ENCODE assay signal across 15 cellular contexts in genomic region chr4:55372259-55372658, GRCh38. TPM values are rescaled to one million over a fixed set of nuclear protein-coding genes. Genes with fewer than 3 reads are reported as not detected.
DNase-seq lines count a peak whose midpoint lies in the region; ATAC-seq, FAIRE-seq and TF ChIP-seq lines count a peak whose summit lies in the region.
"Had no signal": no experiment of that assay in that cellular context is flagged by ENCODE, and none has a peak within 500 bp of the region (broad histone marks: within the 10 kb centered on the region; RNA-seq: fewer than 3 reads in every experiment).

No MANE protein-coding gene starts in this region.

- H3K9ac ChIP-seq in IMR-90 (ENCODE audit: low read depth, low read length) (no peak overlapping the region), mesenchymal stem cell (ENCODE audit: low read length) (no peak overlapping the region)

- H2BK15ac ChIP-seq in IMR-90 (ENCODE audit: low read depth, low read length) (no peak overlapping the region), mesenchymal stem cell (ENCODE audit: low read depth, poor library complexity, severe bottlenecking) (no peak overlapping the region)

- H4K91ac ChIP-seq in IMR-90 (ENCODE audit: insufficient read depth, low read depth, low read length) (no peak overlapping the region), mesenchymal stem cell (ENCODE audit: low read length) (no peak overlapping the region)

- FAIRE-seq in GM12891 (lab: Jason Lieb, UNC) = no peak
- FAIRE-seq: H1, HTR-8/SVneo had no signal

- ATAC-seq in IMR-90 (ENCODE audit: low read depth) = no peak

- TF ChIP-seq CTCF in IMR-90 (conservative IDR thresholded peaks at IDR 0.05; ENCODE audit: low read depth, low read length) (no peak), endothelial cell (IDR thresholded peaks at IDR 0.05; ENCODE audit: unreplicated experiment) (no peak), ascending aorta (IDR thresholded peaks at IDR 0.05) (no peak)

- no peak overlapping the region for H3K56ac ChIP-seq in IMR-90 (ENCODE audit: extremely low read depth, insufficient read depth, low read length)

- H4K20me1 ChIP-seq in IMR-90 (ENCODE audit: insufficient read depth, low read length) = no peaks in the 10 kb centered on the region

- H3K9me3 Mint-ChIP-seq in endothelial cell (ENCODE audit: unreplicated experiment) = no peaks in the 10 kb centered on the region

- POLR2A ChIA-PET in IMR-90 (lab: Charles Lee; ENCODE audit: unreplicated experiment) = no interaction called here

- BruUV-seq in IMR-90 (replicated peaks; lab: Mats Ljungman, UMichigan) = no TSS peak

- H3K27ac Mint-ChIP-seq in endothelial cell (ENCODE audit: unreplicated experiment) = no peak overlapping the region

- H3K4me3 Mint-ChIP-seq in endothelial cell (ENCODE audit: unreplicated experiment) = no peak overlapping the region

- DNase-seq in A172 (ENCODE audit: low spot score) = peak; percentile 40
- peak; percentile 76 for DNase-seq in IMR-90
- DNase-seq in mesenchymal stem cell = peak; percentile 26
- DNase-seq in endothelial cell (ENCODE audit: low spot score) = no peak
- no peak for DNase-seq in GM12891 (ENCODE audit: insufficient read length, low spot score)
- no peak for DNase-seq in NCI-H82 (lab: John Stamatoyannopoulos, UW)
- DNase-seq in ascending aorta (ENCODE audit: low spot score in 2 of 2) = no peak
- DNase-seq: GF-D8, NCI-H2107, NCI-H345, NCI-H69 had no signal

- H4K8ac ChIP-seq in IMR-90 (ENCODE audit: low read depth in 2 of 2, low read length in 2 of 2) = no peak overlapping the region
- no peak overlapping the region for H4K8ac ChIP-seq in mesenchymal stem cell (ENCODE audit: low read length)

- WGBS in IMR-90 (ENCODE audit: extremely low coverage in 2 of 2, insufficient read length in 1 of 2), 2 experiments = 100% methylated on average over 1 of the region's 7 CpGs; no CpG with 5 or more reads in 1 of the 2 experiments
- WGBS in mesenchymal stem cell = 95% methylated on average over 7 of the region's 7 CpGs

- in situ Hi-C loops in IMR-90 (cut with MboI; ENCODE audit: low sequenced_read_pairs) = no loop called here

- H3K14ac ChIP-seq in IMR-90 (replicated peaks; ENCODE audit: low read depth, low read length) (no peak overlapping the region), mesenchymal stem cell (ENCODE audit: low read length in 2 of 2) (no peak overlapping the region)

- H3K4me3 ChIP-seq in IMR-90 (ENCODE audit: insufficient read depth, low read depth, low read length) (no peak overlapping the region), mesenchymal stem cell (ENCODE audit: insufficient read depth in 1 of 2, low read depth in 1 of 2, low read length in 2 of 2) (no peak overlapping the region), ascending aorta (no peak overlapping the region)

- TF ChIP-seq POLR2A in IMR-90 (IDR thresholded peaks at IDR 0.05; ENCODE audit: low read depth, low read length) = no peak
- TF ChIP-seq POLR2A in GM12891 (IDR thresholded peaks at IDR 0.05; ENCODE audit: low read depth, low read length) = no peak

- H3K4ac ChIP-seq in IMR-90 (ENCODE audit: low read depth, low read length) (no peak overlapping the region), mesenchymal stem cell (ENCODE audit: low read depth in 1 of 2, low read length in 2 of 2) (no peak overlapping the region)

- no peaks in the 10 kb centered on the region for H3K27me3 ChIP-seq in IMR-90 (ENCODE audit: control insufficient read depth, insufficient read depth, low read length)
- no peaks in the 10 kb centered on the region for H3K27me3 ChIP-seq in mesenchymal stem cell (ENCODE audit: control insufficient read depth in 1 of 2, insufficient read depth in 1 of 2, low read length in 2 of 2)
- H3K27me3 ChIP-seq in ascending aorta = no peaks in the 10 kb centered on the region

- H3K27me3 Mint-ChIP-seq in endothelial cell (ENCODE audit: unreplicated experiment) = no peaks in the 10 kb centered on the region

- no peaks in the 10 kb centered on the region for H3K36me3 ChIP-seq in IMR-90 (ENCODE audit: control insufficient read depth, insufficient read depth, low read length)
- peaks cover 0 to 27% of the 10 kb centered on the region in 2 experiments for H3K36me3 ChIP-seq in mesenchymal stem cell (ENCODE audit: control insufficient read depth in 1 of 2, insufficient read depth in 2 of 2, low read depth in 1 of 2, low read length in 2 of 2)
- peaks cover 0 to 4% of the 10 kb centered on the region in 2 donors for H3K36me3 ChIP-seq in ascending aorta

- H2BK5ac ChIP-seq in IMR-90 (ENCODE audit: low read depth, low read length, poor library complexity, severe bottlenecking) (no peak overlapping the region), mesenchymal stem cell (ENCODE audit: low read depth, low read length, poor library complexity, severe bottlenecking) (no peak overlapping the region)

- H2BK20ac ChIP-seq in IMR-90 (ENCODE audit: low read depth, low read length) = no peak overlapping the region

- dilution Hi-C loops in IMR-90 (cut with HindIII; ENCODE audit: low sequenced_read_pairs, unreplicated experiment) = no loop called here

- no peak overlapping the region for H2AK5ac ChIP-seq in IMR-90 (ENCODE audit: low read depth, low read length)
- H2AK5ac ChIP-seq in mesenchymal stem cell (ENCODE audit: low read length, severe bottlenecking) = no peak overlapping the region

- TF ChIP-seq RAD21 in IMR-90 (IDR thresholded peaks at IDR 0.05; ENCODE audit: low read length) = no peak

- H4K5ac ChIP-seq in IMR-90 (ENCODE audit: low read depth, low read length) = no peak overlapping the region

- no peaks in the 10 kb centered on the region for H3K9me1 ChIP-seq in IMR-90 (ENCODE audit: insufficient read depth, low read length)

- H3K18ac ChIP-seq in IMR-90 (ENCODE audit: low read depth, low read length) = no peak overlapping the region
- no peak overlapping the region for H3K18ac ChIP-seq in mesenchymal stem cell (ENCODE audit: low read depth in 1 of 2, low read length in 2 of 2)

- H3K4me1 Mint-ChIP-seq in endothelial cell (ENCODE audit: unreplicated experiment) = peaks cover 30% of the 10 kb centered on the region

- H3K36me3 Mint-ChIP-seq in endothelial cell (ENCODE audit: low read depth, unreplicated experiment) = peaks cover 18% of the 10 kb centered on the region

- no peaks in the 10 kb centered on the region for H3K9me3 ChIP-seq in IMR-90 (ENCODE audit: control insufficient read depth, insufficient read depth, low read length)
- H3K9me3 ChIP-seq in mesenchymal stem cell (ENCODE audit: control insufficient read depth, low read length) = no peaks in the 10 kb centered on the region
- H3K9me3 ChIP-seq in ascending aorta = no peaks in the 10 kb centered on the region

- H3K4me2 ChIP-seq in IMR-90 (ENCODE audit: low read depth, low read length) (no peak overlapping the region), mesenchymal stem cell (ENCODE audit: low read length, poor library complexity, severe bottlenecking) (no peak overlapping the region)

- H3K79me1 ChIP-seq in IMR-90 (ENCODE audit: low read depth in 1 of 2, low read length in 2 of 2) (no peaks in the 10 kb centered on the region; a peak in 1 of 4 replicates), mesenchymal stem cell (replicated peaks; ENCODE audit: low read length, poor library complexity, severe bottlenecking) (no peaks in the 10 kb centered on the region)

- CTCF ChIA-PET in IMR-90 (lab: Yijun Ruan, JAX) = no interaction called here

- intact Hi-C loops in IMR-90 (cut with micrococcal nuclease) (no loop called here), ascending aorta (cut with DNase I) (no loop called here)

- H3K27ac ChIP-seq in IMR-90 (ENCODE audit: insufficient read depth, low read length) (no peak overlapping the region), cingulate gyrus (ENCODE audit: low read depth, low read length) (peak overlapping the region; percentile 62), mesenchymal stem cell (ENCODE audit: low read length, poor library complexity, severe bottlenecking) (no peak overlapping the region), ascending aorta (no peak overlapping the region)
- H3K27ac ChIP-seq: RWPE1 had no signal

- no peak overlapping the region for H2BK12ac ChIP-seq in mesenchymal stem cell (ENCODE audit: low read length in 2 of 2)

- no peak overlapping the region for H2AK9ac ChIP-seq in IMR-90 (replicated peaks; ENCODE audit: low read depth, low read length, poor library complexity)

- H3K4me1 ChIP-seq in IMR-90 (ENCODE audit: control insufficient read depth, insufficient read depth, low read length) (0 out of 2 replicates have a peak, but pooled peaks cover 1% of the 10 kb centered on the region), mesenchymal stem cell (ENCODE audit: control insufficient read depth, insufficient read depth, low read depth, low read length) (no peaks in the 10 kb centered on the region), ascending aorta (no peaks in the 10 kb centered on the region)

- no peak overlapping the region for H2BK120ac ChIP-seq in IMR-90 (ENCODE audit: low read depth, low read length)
- no peak overlapping the region for H2BK120ac ChIP-seq in mesenchymal stem cell (ENCODE audit: low read depth, low read length)

- H3K23ac ChIP-seq in IMR-90 (ENCODE audit: low read depth, low read length) (no peak overlapping the region), mesenchymal stem cell (ENCODE audit: low read length in 2 of 2) (no peak overlapping the region)

- H2AFZ ChIP-seq in IMR-90 (replicated peaks; ENCODE audit: low read length, poor library complexity) (no peak overlapping the region), mesenchymal stem cell (ENCODE audit: low read depth, low read length) (no peak overlapping the region)

TF ChIP-seq in IMR-90, 13 proteins besides CTCF, POLR2A, EP300 and RAD21 (continues in another document):
- TF ChIP-seq FOS (IDR thresholded peaks at IDR 0.05; ENCODE audit: low read depth, low read length) = 0 out of 2 replicates have a peak, but pooled peaks have one; percentile 12

TF ChIP-seq in GM12891, 5 proteins besides CTCF, POLR2A, EP300 and RAD21 (continues in another document):
- TF ChIP-seq TAF1 (IDR thresholded peaks at IDR 0.05; ENCODE audit: low read depth, low read length) = no peak

RNA-seq across cellular contexts. Expression of gene TMEM165, which starts 23.5 kb away (rescaled TPM):
- 109 and 112 TPM in 2 replicates for total RNA-seq in A172 (2014; rRNA removed; shearing (Covaris generic))
- total RNA-seq in IMR-90 (2012; rRNA removed) (49.6 and 88.3 TPM in 2 replicates), endothelial cell (ENCODE audit: unreplicated experiment) (197 TPM), ascending aorta (178 TPM)
- 73.3 and 83.0 TPM in 2 replicates for polyA plus RNA-seq in IMR-90 (2012; rRNA removed)
- polyA plus RNA-seq in IMR-90 (2012; cell fraction: cytosol; rRNA removed) = 24.8 and 66.4 TPM in 2 replicates
- polyA plus RNA-seq in IMR-90 (2012; cell fraction: nucleus; rRNA removed; ENCODE audit: low replicate concordance) = 80.3 and 193 TPM in 2 replicates
- polyA plus RNA-seq in mesenchymal stem cell (2013, experiment 1 of 2) = 98.0 TPM
- 99.5 TPM for polyA plus RNA-seq in mesenchymal stem cell (2013, experiment 2 of 2)
- 26.8 TPM for polyA plus RNA-seq in GM12891 (2012; ENCODE audit: low read depth, missing spikeins)

RNA-seq across cellular contexts. Expression of gene SRD5A3, which starts 26.2 kb away (rescaled TPM):
- 8.4 and 18.4 TPM in 2 replicates for total RNA-seq in A172 (2014; rRNA removed; shearing (Covaris generic))
- total RNA-seq in IMR-90 (2012; rRNA removed) (6.8 and 7.8 TPM in 2 replicates), endothelial cell (ENCODE audit: unreplicated experiment) (74.2 TPM), ascending aorta (6.8 TPM)
- 5.6 and 6.4 TPM in 2 replicates for polyA plus RNA-seq in IMR-90 (2012; rRNA removed)
- polyA plus RNA-seq in IMR-90 (2012; cell fraction: cytosol; rRNA removed) = 2.9 and 6.5 TPM in 2 replicates
- 0.65 and 4.7 TPM in 2 replicates for polyA plus RNA-seq in IMR-90 (2012; cell fraction: nucleus; rRNA removed; ENCODE audit: low replicate concordance)
- polyA plus RNA-seq in mesenchymal stem cell (2013, experiment 1 of 2) = 15.1 TPM
- polyA plus RNA-seq in mesenchymal stem cell (2013, experiment 2 of 2) = 15.2 TPM
- polyA plus RNA-seq in GM12891 (2012; ENCODE audit: low read depth, missing spikeins) = 4.3 TPM

Comparison
In these comparisons a context has a peak if more than half of its experiments do, and no peak if none do; other contexts are left out.
1. DNase-seq: peak in A172 (single experiment), IMR-90 (single experiment) and mesenchymal stem cell (single experiment); none in endothelial cell (single experiment), GM12891 (single experiment), NCI-H82 (single experiment) and ascending aorta (0 of 2).